8 cellular contexts compared by ENCODE assay signal in genomic region chr19:18521692-18522123, GRCh38. TPM values are rescaled to one million over a fixed set of nuclear protein-coding genes. Genes with fewer than 3 reads are reported as not detected.
DNase-seq lines count a peak whose midpoint lies in the region; ATAC-seq and TF ChIP-seq lines count a peak whose summit lies in the region.

ELL (minus strand) TSS chr19:18522070; CDS start chr19:18522055, 15 bp downstream.

- no peak for TF ChIP-seq EP300 in sigmoid colon (IDR thresholded peaks at IDR 0.05)

- 1% methylated on average over 50 to 52 of the region's 52 CpGs for WGBS in heart right ventricle, 2 donors
- 0 to 1% methylated on average over 52 of the region's 52 CpGs for WGBS in sigmoid colon, 2 donors

- BruUV-seq in HCT116 (replicated peaks; lab: Mats Ljungman, UMichigan) = no TSS peak

- H3K79me2 ChIP-seq in HCT116 (ENCODE audit: insufficient read depth, low read length) = peaks cover 50% of the 10 kb centered on the region

- RAD21 ChIA-PET in HCT116 (lab: Charles Lee; ENCODE audit: low non-redundant PET in 1 of 2, low total read pairs in 2 of 2, uncharacterized antibody in 2 of 2, unreplicated experiment in 2 of 2) = interaction anchor here in 1 of 2 experiments (0.5 kb wide), 1 partner anchor 72 kb away, joined by 3 read pairs; no protein-coding TSS in a partner anchor

- CTCF ChIA-PET in CD8-positive, alpha-beta memory T cell (lab: Charles Lee) = interaction anchor here (0.8 to 6.6 kb wide), 16 partner anchors 13 to 397 kb away, joined by 3 to 81 read pairs (median 6); partner anchors contain the start of genes COPE, DDX49, REX1BD and UBA52
- CTCF ChIA-PET in HCT116 (lab: Charles Lee) = interaction anchor here (0.7 to 2.6 kb wide), 2 partner anchors 33 to 68 kb away, joined by 3 to 12 read pairs; no protein-coding TSS in a partner anchor

- peak within 1 kb of the TSS; percentile 87 to 98 (median 94) for H3K4me3 Mint-ChIP-seq in CD8-positive, alpha-beta memory T cell

- H3K36me3 Mint-ChIP-seq in CD8-positive, alpha-beta memory T cell = peaks cover 0 to 14% (median 0%) of the 10 kb centered on the region in 3 donors

- H3K27me3 ChIP-seq in CD8-positive, alpha-beta memory T cell (ENCODE audit: insufficient read depth, low read length, poor library complexity, severe bottlenecking) = no peaks in the 10 kb centered on the region
- H3K27me3 ChIP-seq in HCT116 (ENCODE audit: insufficient read depth, low read length) (no peaks in the 10 kb centered on the region), heart right ventricle (no peaks in the 10 kb centered on the region), sigmoid colon (no peaks in the 10 kb centered on the region)

- H2AFZ ChIP-seq in HCT116 (ENCODE audit: low read depth, low read length, poor library complexity, severe bottlenecking) = no peak within 1 kb of the TSS

- H3K9me3 ChIP-seq in CD8-positive, alpha-beta memory T cell (ENCODE audit: low read length) = no peaks in the 10 kb centered on the region
- H3K9me3 ChIP-seq in HCT116 (ENCODE audit: control insufficient read depth in 1 of 2, insufficient read depth in 1 of 2, low read depth in 1 of 2, low read length in 2 of 2) (no peaks in the 10 kb centered on the region), heart right ventricle (no peaks in the 10 kb centered on the region), sigmoid colon (no peaks in the 10 kb centered on the region)

- H3K9me3 Mint-ChIP-seq in CD8-positive, alpha-beta memory T cell = no peaks in the 10 kb centered on the region

- ATAC-seq in HCT116 (peak; percentile 1), heart right ventricle (peak in 6 of 8 donors; percentile 0 to 9 (median 1)), HG02678 (IDR thresholded peaks at IDR 0.05; ENCODE audit: unreplicated experiment) (no peak)

- peak within 1 kb of the TSS; percentile 80 for H3K4me2 ChIP-seq in HCT116 (ENCODE audit: low read length)

- H3K9ac ChIP-seq in HCT116 (ENCODE audit: low read length) = peak within 1 kb of the TSS; percentile 98

- no peak for DNase-seq in CD8-positive, alpha-beta memory T cell
- DNase-seq in HCT116 (ENCODE audit: low read depth, low spot score) (no peak), heart right ventricle (no peak), sigmoid colon (no peak), NCI-H82 treated with DMSO at 0.1 percent for 48 hours (lab: John Stamatoyannopoulos, UW; ENCODE audit: unreplicated experiment) (no peak), cerebellum (ENCODE audit: low spot score) (no peak)

- TF ChIP-seq POLR2A in HCT116 (IDR thresholded peaks at IDR 0.05; ENCODE audit: borderline replicate concordance, extremely low read depth, insufficient read depth, insufficient read length) (peak; percentile 68), sigmoid colon (IDR thresholded peaks at IDR 0.05) (peak; percentile 95 to 97)

- H3K27ac ChIP-seq in CD8-positive, alpha-beta memory T cell (ENCODE audit: low read depth, low read length) = peak within 1 kb of the TSS; percentile 92
- H3K27ac ChIP-seq in HCT116 (ENCODE audit: low read depth, low read length) = peak within 1 kb of the TSS; percentile 95
- H3K27ac ChIP-seq in heart right ventricle = peak within 1 kb of the TSS; percentile 79 to 100 (median 95)
- H3K27ac ChIP-seq in sigmoid colon = peak within 1 kb of the TSS; percentile 99 to 100 (median 99)

- no peaks in the 10 kb centered on the region for H3K36me3 ChIP-seq in CD8-positive, alpha-beta memory T cell (ENCODE audit: insufficient read depth, low read length)
- no peaks in the 10 kb centered on the region; a peak in 1 of 4 replicates for H3K36me3 ChIP-seq in HCT116 (ENCODE audit: control insufficient read depth in 1 of 2, insufficient read depth in 2 of 2, low read length in 2 of 2)
- H3K36me3 ChIP-seq in heart right ventricle = no peaks in the 10 kb centered on the region
- H3K36me3 ChIP-seq in sigmoid colon = no peaks in the 10 kb centered on the region

- peak within 1 kb of the TSS; percentile 79 to 100 (median 98) for H3K27ac Mint-ChIP-seq in CD8-positive, alpha-beta memory T cell

- no peaks in the 10 kb centered on the region for H4K20me1 ChIP-seq in HCT116 (ENCODE audit: insufficient read depth)

- peak within 1 kb of the TSS; percentile 76 for H3K4me3 ChIP-seq in CD8-positive, alpha-beta memory T cell (ENCODE audit: low read length)
- H3K4me3 ChIP-seq in HCT116 (replicated peaks in 1 of 2; ENCODE audit: low read depth in 1 of 2, low read length in 2 of 2) (peak within 1 kb of the TSS; percentile 92 to 94), WI38 (ENCODE audit: low read depth, low read length) (peak within 1 kb of the TSS; percentile 83), heart right ventricle (peak within 1 kb of the TSS; percentile 67 to 100 (median 98)), sigmoid colon (peak within 1 kb of the TSS; percentile 85 to 100 (median 94))

- no peaks in the 10 kb centered on the region for H3K9me2 ChIP-seq in HCT116 (ENCODE audit: insufficient read depth)

- no peak for TF ChIP-seq RAD21 in HCT116 (IDR thresholded peaks at IDR 0.05; ENCODE audit: low read depth)

- TF ChIP-seq CTCF in HCT116 (IDR thresholded peaks at IDR 0.05 in 2 of 3, conservative IDR thresholded peaks at IDR 0.05 in 1 of 3; ENCODE audit: borderline replicate concordance in 1 of 3, insufficient read depth in 1 of 3, low read depth in 2 of 3, low read length in 2 of 3) = no peak
- no peak for TF ChIP-seq CTCF in WI38 (IDR thresholded peaks at IDR 0.05; ENCODE audit: low read depth, low read length)
- TF ChIP-seq CTCF in heart right ventricle (IDR thresholded peaks at IDR 0.05) = no peak
- TF ChIP-seq CTCF in sigmoid colon (IDR thresholded peaks at IDR 0.05) = no peak

- intact Hi-C loops in HCT116 (cut with micrococcal nuclease) = loop anchor here (1.0 to 2.0 kb wide), 3 partner anchors 36 to 115 kb away; partner anchors contain the start of genes KLHL26, KXD1 and UBA52
- intact Hi-C loops in heart right ventricle (cut with DNase I) = loop anchor here in 6 of 10 donors (1.0 to 5.0 kb wide), 6 partner anchors 21 to 59 kb away; partner anchors contain the start of genes KXD1 (in 4 of the 6), FKBP8 (in 1 of the 6) and UBA52 (in 1 of the 6)
- intact Hi-C loops in sigmoid colon (cut with DNase I) = loop anchor here (1.0 to 5.0 kb wide), 4 partner anchors 21 to 59 kb away; partner anchors contain the start of genes FKBP8, KXD1 and UBA52

- peaks cover 0 to 2% of the 10 kb centered on the region in 2 donors for H3K27me3 Mint-ChIP-seq in CD8-positive, alpha-beta memory T cell

- H3K4me1 ChIP-seq in CD8-positive, alpha-beta memory T cell (ENCODE audit: insufficient read depth, low read length) = peaks cover 18% of the 10 kb centered on the region
- peaks cover 14 to 33% of the 10 kb centered on the region in 2 experiments for H3K4me1 ChIP-seq in HCT116 (ENCODE audit: control insufficient read depth in 1 of 2, insufficient read depth in 2 of 2, low read length in 2 of 2)
- H3K4me1 ChIP-seq in heart right ventricle = peaks cover 0 to 41% (median 26%) of the 10 kb centered on the region in 9 donors
- peaks cover 0 to 19% (median 15%) of the 10 kb centered on the region in 4 donors for H3K4me1 ChIP-seq in sigmoid colon

- H3K4me1 Mint-ChIP-seq in CD8-positive, alpha-beta memory T cell = peaks cover 24 to 32% (median 29%) of the 10 kb centered on the region in 3 donors

- POLR2A ChIA-PET in CD8-positive, alpha-beta memory T cell (lab: Charles Lee) = interaction anchor here (0.6 to 3.5 kb wide), 7 partner anchors 13 to 241 kb away, joined by 3 to 38 read pairs (median 6); partner anchors contain the start of genes KXD1, REX1BD and UBA52
- POLR2A ChIA-PET in HCT116 (lab: Charles Lee) = interaction anchor here (1.3 to 3.5 kb wide), 3 partner anchors 18 to 50 kb away, joined by 3 to 15 read pairs (median 13); partner anchors contain the start of genes KXD1 and UBA52

TF ChIP-seq in HCT116, 20 proteins besides CTCF, POLR2A, EP300 and RAD21:
- peak; percentile 90 for TF ChIP-seq POLR2AphosphoS5 (IDR thresholded peaks at IDR 0.05; ENCODE audit: low read depth, low read length)
- peak; percentile 76; the same call in 1 of the 2 replicates for TF ChIP-seq ZFX (IDR thresholded peaks at IDR 0.05)
- no peak for TF ChIP-seq EGR1 (IDR thresholded peaks at IDR 0.05; ENCODE audit: low read depth)
- TF ChIP-seq YY1 (IDR thresholded peaks at IDR 0.05; ENCODE audit: extremely low read depth, insufficient replicate concordance, low read depth, low read length) = peak; percentile 94

RNA-seq across cellular contexts. Expression of gene ELL, which starts in this region (rescaled TPM):
- total RNA-seq in CD8-positive, alpha-beta memory T cell = 10 to 100 TPM; 24.4 to 25.5 TPM
- 22.1 TPM for polyA plus RNA-seq in CD8-positive, alpha-beta memory T cell
- total RNA-seq in HCT116 (2021; ENCODE audit: unreplicated experiment) (22.9 TPM), heart right ventricle (10 to 100 TPM in 2 of 10 donors, 1 to 10 TPM in 8; 5.7 to 13.1 (median 7.5) TPM), sigmoid colon (10 to 100 TPM in 3 of 4 donors, 1 to 10 TPM in 1; 7.1 to 20.2 (median 11.9) TPM), cerebellum (7.2 TPM)
- 14.9 and 19.8 TPM in 2 replicates for polyA plus RNA-seq in HCT116 (2012)
- polyA plus RNA-seq in heart right ventricle (1 to 10 TPM; 4.0 to 6.7 TPM), sigmoid colon (10 to 100 TPM in 1 of 3 donors, 1 to 10 TPM in 2; 6.2 to 14.6 (median 8.4) TPM)
